ENCODE assay signal across 25 cellular contexts in the genomic region with DNA sequence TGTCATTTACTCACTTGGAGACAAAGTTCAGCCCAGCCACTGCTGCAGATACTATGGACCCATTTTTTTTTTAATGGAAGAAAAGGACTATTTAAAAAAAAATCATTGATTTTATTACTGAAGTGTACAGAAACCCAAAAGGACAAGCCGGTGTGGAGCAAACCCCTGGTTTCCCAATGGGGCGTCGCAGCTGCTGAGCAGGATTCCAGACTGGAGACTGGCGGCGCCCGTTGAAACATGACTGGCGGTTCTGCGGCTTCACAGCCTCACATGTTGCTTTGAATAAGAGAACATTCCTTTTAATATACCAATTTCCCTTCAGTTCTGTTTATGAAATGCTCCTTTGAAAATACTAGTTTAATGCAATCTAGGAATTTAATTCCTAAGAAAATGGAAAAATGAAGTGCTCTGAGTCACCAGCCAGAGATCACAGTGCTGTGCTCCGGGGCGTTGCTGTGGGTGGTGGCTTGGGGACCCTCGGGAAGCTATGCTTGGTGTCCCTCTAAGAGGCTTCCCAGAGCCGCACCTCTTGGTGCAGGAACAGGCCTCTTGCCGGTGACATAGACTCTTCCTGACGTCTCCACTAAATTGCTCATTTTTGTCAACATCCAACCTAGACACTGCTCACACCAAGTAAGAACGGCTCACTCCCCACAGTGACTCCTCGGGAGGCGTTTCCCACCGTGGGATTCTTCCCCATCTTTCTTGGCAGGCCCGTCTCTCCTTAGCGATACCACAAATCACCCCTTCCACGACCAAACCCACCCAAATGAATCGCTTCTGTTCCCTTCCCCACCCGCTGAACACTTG. TPM values are rescaled to one million over a fixed set of nuclear protein-coding genes. Genes with fewer than 3 reads are reported as not detected.
DNase-seq lines count a peak whose midpoint lies in the region; FAIRE-seq and TF ChIP-seq lines count a peak whose summit lies in the region.
"Had no signal": no experiment of that assay in that cellular context is flagged by ENCODE, and none has a peak within 500 bp of the region (broad histone marks: within the 10 kb centered on the region; RNA-seq: fewer than 3 reads in every experiment).

No MANE protein-coding gene starts in this region.

- no peaks in the 10 kb centered on the region for H3K9me3 Mint-ChIP-seq in osteocyte (ENCODE audit: unreplicated experiment)
- H3K9me3 Mint-ChIP-seq: CD14-positive monocyte; CD4-positive, alpha-beta T cell; CD8-positive, alpha-beta memory T cell had no signal

- no peaks in the 10 kb centered on the region; the same call in 1 of the 2 replicates for H3K4me1 ChIP-seq in Karpas-422 (ENCODE audit: low read length)
- H3K4me1 ChIP-seq: BE2C, HAP-1 had no signal

- H3K36me3 ChIP-seq in Karpas-422 (ENCODE audit: insufficient read depth, low read length) (no peaks in the 10 kb centered on the region), bronchial epithelial cell (ENCODE audit: control insufficient read depth, insufficient read depth, low read length) (no peaks in the 10 kb centered on the region)
- H3K36me3 ChIP-seq: BE2C; BLaER1 treated with 17β-estradiol and CSF1 and Interleukin-3, amounts not matched to agents 10 nM and 100 nM; HAP-1 had no signal

- H2AFZ ChIP-seq in Karpas-422 (ENCODE audit: low read length), result no peak overlapping the region

- no peaks in the 10 kb centered on the region for H3K27me3 Mint-ChIP-seq in osteocyte (ENCODE audit: unreplicated experiment)
- H3K27me3 Mint-ChIP-seq: CD4-positive, alpha-beta T cell had no signal

- no peak overlapping the region for H3K27ac Mint-ChIP-seq in osteocyte (ENCODE audit: unreplicated experiment)
- H3K27ac Mint-ChIP-seq: CD14-positive monocyte; CD4-positive, alpha-beta T cell; CD8-positive, alpha-beta memory T cell had no signal

- H3K9me2 ChIP-seq in Karpas-422 (replicated peaks; ENCODE audit: insufficient read depth, low read length), result no peaks in the 10 kb centered on the region

- in situ Hi-C loops in GM13976 (cut with MboI; ENCODE audit: low sequenced_read_pairs, unreplicated experiment), result no loop called here

- H3K9me3 ChIP-seq in Karpas-422 (ENCODE audit: low read length), result no peaks in the 10 kb centered on the region
- H3K9me3 ChIP-seq: BE2C; BLaER1 treated with 17β-estradiol and CSF1 and Interleukin-3, amounts not matched to agents 10 nM and 100 nM; HAP-1 had no signal

- H3K36me3 Mint-ChIP-seq in osteocyte (ENCODE audit: unreplicated experiment), result no peaks in the 10 kb centered on the region
- H3K36me3 Mint-ChIP-seq: CD14-positive monocyte; CD8-positive, alpha-beta memory T cell had no signal

- CTCF ChIA-PET in HEK293T (lab: Yijun Ruan, JAX), result interaction anchor here (0.6 kb wide), 1 partner anchor 58 kb away, joined by 4 read pairs; no protein-coding TSS in a partner anchor

- H3K9ac ChIP-seq in Karpas-422 (ENCODE audit: low read length), result no peak overlapping the region
- H3K9ac ChIP-seq: BLaER1 treated with 17β-estradiol and CSF1 and Interleukin-3, amounts not matched to agents 10 nM and 100 nM had no signal

- no peak overlapping the region for H3K4me3 Mint-ChIP-seq in osteocyte (ENCODE audit: unreplicated experiment)
- H3K4me3 Mint-ChIP-seq: CD14-positive monocyte; CD4-positive, alpha-beta T cell; CD8-positive, alpha-beta memory T cell had no signal

- H3K4me1 Mint-ChIP-seq in osteocyte (ENCODE audit: unreplicated experiment), result no peaks in the 10 kb centered on the region
- H3K4me1 Mint-ChIP-seq: CD14-positive monocyte; CD8-positive, alpha-beta memory T cell had no signal

- TF ChIP-seq CTCF in bronchial epithelial cell (IDR thresholded peaks at IDR 0.05; ENCODE audit: insufficient read depth, low read length, severe bottlenecking) (no peak), osteocyte (IDR thresholded peaks at IDR 0.05) (no peak), GM13976 (IDR thresholded peaks at IDR 0.05; ENCODE audit: borderline replicate concordance, control extremely low read depth, extremely low read depth, insufficient read depth, missing control alignments) (no peak)

- FAIRE-seq in bronchial epithelial cell (lab: Jason Lieb, UNC), result peak; percentile 32
- FAIRE-seq: D721Med, GM12878, GM18507, H54 had no signal

- no peak overlapping the region for H3K4me2 ChIP-seq in Karpas-422 (ENCODE audit: low read depth, low read length, poor library complexity, severe bottlenecking)
- H3K4me2 ChIP-seq: BLaER1 treated with 17β-estradiol and CSF1 and Interleukin-3, amounts not matched to agents 10 nM and 100 nM had no signal

- POLR2A ChIA-PET in HEK293T (lab: Yijun Ruan, JAX), result no interaction called here

- peak; percentile 6 for DNase-seq in HEK293T (ENCODE audit: extremely low spot score)
- peak; percentile 35 for DNase-seq in Karpas-422
- DNase-seq in bronchial epithelial cell (ENCODE audit: low read depth), result no peak
- peak; percentile 62 for DNase-seq in osteocyte (ENCODE audit: extremely low spot score, unreplicated experiment)
- no peak for DNase-seq in AG20443 (ENCODE audit: low spot score)
- DNase-seq in GM13976 (ENCODE audit: low spot score), result no peak
- no peak for DNase-seq in RPMI8226
- no peak for DNase-seq in AML-193 (lab: John Stamatoyannopoulos, UW)
- DNase-seq: BE2C; CD4-positive, alpha-beta T cell; CD8-positive, alpha-beta memory T cell; DMS 273 treated with DMSO at 0.1 percent for 48 hours; DMS79; EL; GDM1; GOT3 had no signal

- H3K27me3 ChIP-seq in Karpas-422 (ENCODE audit: low read length) (no peaks in the 10 kb centered on the region), bronchial epithelial cell (ENCODE audit: control insufficient read depth, insufficient read depth, low read length) (no peaks in the 10 kb centered on the region)
- H3K27me3 ChIP-seq: BE2C had no signal

- H3K79me2 ChIP-seq in Karpas-422 (ENCODE audit: low read length), result no peaks in the 10 kb centered on the region

- H3K4me3 ChIP-seq in Karpas-422 (ENCODE audit: low read length) (no peak overlapping the region), bronchial epithelial cell (ENCODE audit: low read depth, low read length) (no peak overlapping the region)
- H3K4me3 ChIP-seq: BLaER1 treated with 17β-estradiol and CSF1 and Interleukin-3, amounts not matched to agents 10 nM and 100 nM; GM12878; HAP-1 had no signal

- no peak overlapping the region for H3K27ac ChIP-seq in Karpas-422 (ENCODE audit: low read length)
- H3K27ac ChIP-seq: BLaER1 treated with 17β-estradiol and CSF1 and Interleukin-3, amounts not matched to agents 10 nM and 100 nM had no signal

- H4K20me1 ChIP-seq in Karpas-422 (ENCODE audit: insufficient read depth, low read depth, low read length), result no peaks in the 10 kb centered on the region
- H4K20me1 ChIP-seq: BLaER1 treated with 17β-estradiol and CSF1 and Interleukin-3, amounts not matched to agents 10 nM and 100 nM had no signal

TF ChIP-seq in HEK293T, 16 proteins besides CTCF, POLR2A, EP300 and RAD21:
- TF ChIP-seq BHLHE40 (IDR thresholded peaks at IDR 0.05; ENCODE audit: borderline replicate concordance) (no peak), ELF4 (IDR thresholded peaks at IDR 0.05) (no peak), ZNF384 (IDR thresholded peaks at IDR 0.05) (no peak), NFRKB (IDR thresholded peaks at IDR 0.05) (no peak), HDGF (IDR thresholded peaks at IDR 0.05; ENCODE audit: borderline replicate concordance) (no peak), CTBP1 (IDR thresholded peaks at IDR 0.05; ENCODE audit: borderline replicate concordance) (no peak), L3MBTL2 (conservative IDR thresholded peaks at IDR 0.05) (no peak), TARDBP (IDR thresholded peaks at IDR 0.05) (no peak), FOXM1 (IDR thresholded peaks at IDR 0.05; ENCODE audit: borderline replicate concordance) (no peak), FOXK2 (IDR thresholded peaks at IDR 0.05) (no peak)

RNA-seq across cellular contexts. Expression of a gene that starts 12.0 kb away (rescaled TPM):
- total RNA-seq in Karpas-422 (2014; rRNA removed; shearing (Covaris generic); ENCODE audit: low replicate concordance), result not detected in 2 replicates
- total RNA-seq in bronchial epithelial cell (not detected in 2 replicates), osteocyte (0.19 and 0.39 TPM in 2 replicates)
- total RNA-seq: A172, A673, GM12878 had no signal

Comparison
In these comparisons a context has a peak if more than half of its experiments do, and no peak if none do; other contexts are left out.
1. DNase-seq: peak in HEK293T (single experiment), Karpas-422 (single experiment) and osteocyte (single experiment); none in bronchial epithelial cell (single experiment), AG20443 (single experiment), GM13976 (single experiment), RPMI8226 (single experiment) and AML-193 (0 of 2).